Comparison of ENCODE assay signal across 30 cellular contexts in the genomic region with DNA sequence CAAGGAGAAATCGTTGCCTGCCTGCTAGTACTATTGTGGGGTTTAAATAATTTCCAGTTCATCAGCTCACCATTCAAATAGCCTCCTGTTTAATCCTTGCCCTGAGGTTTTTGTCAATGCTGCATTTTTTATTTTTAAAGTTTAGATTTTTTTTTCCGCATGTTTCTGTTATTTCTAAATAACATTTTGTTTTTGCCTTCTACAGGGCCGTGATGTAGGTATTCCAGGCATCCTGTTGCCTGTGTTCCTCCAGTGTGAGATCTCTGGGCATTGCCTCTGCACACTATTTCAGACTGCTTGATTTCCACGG.
"Had no signal": no experiment of that assay in that cellular context is flagged by ENCODE, and none has a peak within 500 bp of the region (broad histone marks: within the 10 kb centered on the region; RNA-seq: fewer than 3 reads in every experiment).

No MANE protein-coding gene starts in this region.

- H3K9me3 Mint-ChIP-seq: activated CD4-positive, alpha-beta T cell treated with anti-CD3 and anti-CD28 coated beads, Interleukin-2, amount 10 ng/mL, durations not matched to agents 7 days and 5 days; activated CD8-positive, alpha-beta T cell treated with anti-CD3 and anti-CD28 coated beads for 36 hours; activated naive CD4-positive, alpha-beta T cell treated with anti-CD3 and anti-CD28 coated beads, Interleukin-2, amount 50 U/mL, for 24 hours; activated naive CD8-positive, alpha-beta T cell treated with anti-CD3 and anti-CD28 coated beads for 36 hours; activated naive CD8-positive, alpha-beta T cell treated with anti-CD3 and anti-CD28 coated beads, Interleukin-2, amount 50 U/mL, for 24 hours; activated T-cell treated with anti-CD3 and anti-CD28 coated beads, Interleukin-2, amount 50 U/mL, for 4 hours; activated T-helper 17 cell treated with anti-CD3 and anti-CD28 coated beads, Interleukin-2, amount 50 U/mL, for 72 hours; effector memory CD8-positive, alpha-beta T cell; T-helper 2 cell treated with Interferon-gamma antibody and Interleukin-4, amounts not matched to agents 5 μg/mL and 100 μg/mL, for 36 hours had no signal

- H3K27ac ChIP-seq: adrenal gland, body of pancreas, epithelial cell of prostate, esophagus squamous epithelium, gastroesophageal sphincter had no signal

- H3K4me1 ChIP-seq: adrenal gland, gastroesophageal sphincter had no signal

- H3K4me1 Mint-ChIP-seq: activated CD4-positive, alpha-beta T cell treated with anti-CD3 and anti-CD28 coated beads, Interleukin-2, amount 10 ng/mL, durations not matched to agents 7 days and 5 days; activated naive CD4-positive, alpha-beta T cell treated with anti-CD3 and anti-CD28 coated beads, Interleukin-2, amount 50 U/mL, for 24 hours; activated naive CD8-positive, alpha-beta T cell treated with anti-CD3 and anti-CD28 coated beads for 36 hours; activated naive CD8-positive, alpha-beta T cell treated with anti-CD3 and anti-CD28 coated beads, Interleukin-2, amount 50 U/mL, for 24 hours; activated T-helper 17 cell treated with anti-CD3 and anti-CD28 coated beads, Interleukin-2, amount 50 U/mL, for 72 hours had no signal

- H3K36me3 ChIP-seq: adrenal gland, esophagus squamous epithelium, gastroesophageal sphincter had no signal

- H3K27ac Mint-ChIP-seq: activated CD4-positive, alpha-beta T cell treated with anti-CD3 and anti-CD28 coated beads, Interleukin-2, amount 10 ng/mL, durations not matched to agents 7 days and 5 days; activated CD8-positive, alpha-beta T cell treated with anti-CD3 and anti-CD28 coated beads for 36 hours; activated naive CD4-positive, alpha-beta T cell treated with anti-CD3 and anti-CD28 coated beads, Interleukin-2, amount 50 U/mL, for 24 hours; activated naive CD8-positive, alpha-beta T cell treated with anti-CD3 and anti-CD28 coated beads for 36 hours; activated naive CD8-positive, alpha-beta T cell treated with anti-CD3 and anti-CD28 coated beads, Interleukin-2, amount 50 U/mL, for 24 hours; activated T-helper 17 cell treated with anti-CD3 and anti-CD28 coated beads, Interleukin-2, amount 50 U/mL, for 72 hours; effector memory CD8-positive, alpha-beta T cell; T-helper 17 cell; T-helper 2 cell treated with Interferon-gamma antibody and Interleukin-4, amounts not matched to agents 5 μg/mL and 100 μg/mL, for 36 hours had no signal

- H3K4me3 ChIP-seq: adrenal gland, body of pancreas, esophagus squamous epithelium, gastroesophageal sphincter had no signal

- H3K36me3 Mint-ChIP-seq: activated naive CD4-positive, alpha-beta T cell treated with anti-CD3 and anti-CD28 coated beads, Interleukin-2, amount 50 U/mL, for 24 hours; activated naive CD8-positive, alpha-beta T cell treated with anti-CD3 and anti-CD28 coated beads for 36 hours had no signal

- H3K27me3 ChIP-seq: adrenal gland, body of pancreas had no signal

- H3K9me3 ChIP-seq: adrenal gland, body of pancreas, esophagus squamous epithelium, gastroesophageal sphincter had no signal

- DNase-seq: activated CD4-positive, alpha-beta T cell treated with anti-CD3 and anti-CD28 coated beads for 1 hour; activated CD4-positive, alpha-beta T cell treated with anti-CD3 and anti-CD28 coated beads for 4 hours; activated CD4-positive, alpha-beta T cell treated with anti-CD3 and anti-CD28 coated beads, Interleukin-2, amount 10 ng/mL, durations not matched to agents 7 days and 5 days; activated CD4-positive, alpha-beta T cell treated with anti-CD3 and anti-CD28 coated beads, Interleukin-2, amount 50 U/mL, for 4 hours; activated CD4-positive, CD25-positive, alpha-beta regulatory T cell; activated CD8-positive, alpha-beta memory T cell treated with anti-CD3 and anti-CD28 coated beads for 24 hours; activated CD8-positive, alpha-beta T cell treated with anti-CD3 and anti-CD28 coated beads for 36 hours; activated effector memory CD4-positive, alpha-beta T cell treated with Interleukin-2 at 50 U/mL for 16 hours; activated gamma-delta T cell treated with Interleukin-2 at 50 U/mL for 16 hours; activated naive CD4-positive, alpha-beta T cell treated with Interleukin-2 at 50 U/mL for 16 hours; activated naive CD8-positive, alpha-beta T cell treated with anti-CD3 and anti-CD28 coated beads for 36 hours; activated naive CD8-positive, alpha-beta T cell treated with anti-CD3 and anti-CD28 coated beads, Interleukin-2, amount 50 U/mL, for 24 hours; activated T-cell treated with anti-CD3 and anti-CD28 coated beads, Interleukin-2, amount 50 U/mL, for 4 hours; cortex of kidney; dermis blood vessel endothelial cell; effector CD4-positive, alpha-beta T cell; effector memory CD8-positive, alpha-beta T cell; esophagus squamous epithelium; foreskin melanocyte; T-helper 1 cell; T-helper 17 cell had no signal

- H3K4me3 Mint-ChIP-seq: activated CD4-positive, alpha-beta T cell treated with anti-CD3 and anti-CD28 coated beads, Interleukin-2, amount 10 ng/mL, durations not matched to agents 7 days and 5 days; activated CD8-positive, alpha-beta T cell treated with anti-CD3 and anti-CD28 coated beads for 36 hours; activated naive CD4-positive, alpha-beta T cell treated with anti-CD3 and anti-CD28 coated beads, Interleukin-2, amount 50 U/mL, for 24 hours; activated naive CD8-positive, alpha-beta T cell treated with anti-CD3 and anti-CD28 coated beads for 36 hours; activated naive CD8-positive, alpha-beta T cell treated with anti-CD3 and anti-CD28 coated beads, Interleukin-2, amount 50 U/mL, for 24 hours; activated T-cell treated with anti-CD3 and anti-CD28 coated beads, Interleukin-2, amount 50 U/mL, for 4 hours; activated T-helper 17 cell treated with anti-CD3 and anti-CD28 coated beads, Interleukin-2, amount 50 U/mL, for 72 hours; effector memory CD8-positive, alpha-beta T cell; T-helper 17 cell; T-helper 2 cell treated with Interferon-gamma antibody and Interleukin-4, amounts not matched to agents 5 μg/mL and 100 μg/mL, for 36 hours had no signal

- FAIRE-seq: colon, endothelial cell of umbilical vein had no signal

- ATAC-seq: activated CD8-positive, alpha-beta T cell treated with anti-CD3 and anti-CD28 coated beads for 36 hours; activated naive CD8-positive, alpha-beta T cell treated with anti-CD3 and anti-CD28 coated beads, Interleukin-2, amount 50 U/mL, for 24 hours; activated T-cell treated with anti-CD3 and anti-CD28 coated beads, Interleukin-2, amount 50 U/mL, for 4 hours; activated T-helper 17 cell treated with anti-CD3 and anti-CD28 coated beads, Interleukin-2, amount 50 U/mL, for 72 hours; effector memory CD8-positive, alpha-beta T cell; gastroesophageal sphincter; T-helper 17 cell had no signal
